ENCODE assay signal across 1 cellular context in the genomic region with DNA sequence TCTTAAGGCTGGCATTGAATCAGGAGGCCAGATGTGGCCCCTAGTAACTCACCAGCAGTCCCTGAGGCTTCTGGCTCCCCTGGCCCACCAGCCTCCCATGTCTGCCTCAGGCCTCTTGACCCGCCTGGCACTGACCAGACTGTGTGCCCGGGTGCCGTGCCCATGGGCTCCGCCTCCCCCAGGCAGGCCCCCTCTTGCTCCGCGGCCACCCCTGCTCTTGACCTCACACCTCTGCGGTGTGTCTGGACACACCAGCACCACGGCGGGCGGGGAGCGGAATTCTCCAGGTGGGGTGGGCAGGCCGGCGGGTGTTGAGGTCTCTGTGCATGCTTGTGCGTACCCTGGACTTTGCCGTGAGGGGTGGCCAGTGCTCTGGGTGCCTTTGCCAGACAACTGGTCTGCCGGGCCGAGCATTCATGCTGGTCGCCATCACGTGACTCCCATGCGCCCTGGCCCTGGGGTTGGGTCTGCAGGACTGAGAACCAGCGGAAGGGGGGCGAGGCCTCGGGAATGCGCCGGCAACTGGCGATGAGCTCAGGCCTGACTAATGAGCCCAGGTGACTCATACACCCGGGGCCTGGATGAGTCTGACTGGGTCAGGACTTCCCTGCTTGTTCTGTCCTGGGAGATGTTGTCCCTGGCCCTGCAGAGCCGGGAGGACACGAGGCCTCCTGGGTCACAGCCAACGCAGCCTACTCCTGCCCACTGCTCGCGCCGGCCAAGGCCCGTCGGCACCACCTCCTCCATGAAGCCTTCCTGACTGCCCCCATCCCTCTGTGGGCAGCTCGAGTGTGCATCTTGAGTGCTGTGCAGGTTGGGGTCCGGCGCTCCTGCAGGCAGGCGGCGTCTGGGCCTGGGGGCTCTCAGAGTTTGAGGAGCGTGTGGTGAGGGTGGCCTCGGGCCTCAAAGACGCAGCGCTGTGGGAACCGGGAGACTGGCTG.
TF ChIP-seq lines count a peak whose summit lies in the region.

No MANE protein-coding gene starts in this region.

TF ChIP-seq in HepG2, 621 proteins besides CTCF, POLR2A, EP300 and RAD21 (continued from another document and continues in another):
- TF ChIP-seq, protein P1, sequence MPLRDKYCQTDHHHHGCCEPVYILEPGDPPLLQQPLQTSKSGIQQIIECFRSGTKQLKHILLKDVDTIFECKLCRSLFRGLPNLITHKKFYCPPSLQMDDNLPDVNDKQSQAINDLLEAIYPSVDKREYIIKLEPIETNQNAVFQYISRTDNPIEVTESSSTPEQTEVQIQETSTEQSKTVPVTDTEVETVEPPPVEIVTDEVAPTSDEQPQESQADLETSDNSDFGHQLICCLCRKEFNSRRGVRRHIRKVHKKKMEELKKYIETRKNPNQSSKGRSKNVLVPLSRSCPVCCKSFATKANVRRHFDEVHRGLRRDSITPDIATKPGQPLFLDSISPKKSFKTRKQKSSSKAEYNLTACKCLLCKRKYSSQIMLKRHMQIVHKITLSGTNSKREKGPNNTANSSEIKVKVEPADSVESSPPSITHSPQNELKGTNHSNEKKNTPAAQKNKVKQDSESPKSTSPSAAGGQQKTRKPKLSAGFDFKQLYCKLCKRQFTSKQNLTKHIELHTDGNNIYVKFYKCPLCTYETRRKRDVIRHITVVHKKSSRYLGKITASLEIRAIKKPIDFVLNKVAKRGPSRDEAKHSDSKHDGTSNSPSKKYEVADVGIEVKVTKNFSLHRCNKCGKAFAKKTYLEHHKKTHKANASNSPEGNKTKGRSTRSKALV (CRISPR knock-in tag; IDR thresholded peaks at IDR 0.05), result peak; percentile 82; the same call in 1 of the 2 replicates
- TF ChIP-seq, protein P2, sequence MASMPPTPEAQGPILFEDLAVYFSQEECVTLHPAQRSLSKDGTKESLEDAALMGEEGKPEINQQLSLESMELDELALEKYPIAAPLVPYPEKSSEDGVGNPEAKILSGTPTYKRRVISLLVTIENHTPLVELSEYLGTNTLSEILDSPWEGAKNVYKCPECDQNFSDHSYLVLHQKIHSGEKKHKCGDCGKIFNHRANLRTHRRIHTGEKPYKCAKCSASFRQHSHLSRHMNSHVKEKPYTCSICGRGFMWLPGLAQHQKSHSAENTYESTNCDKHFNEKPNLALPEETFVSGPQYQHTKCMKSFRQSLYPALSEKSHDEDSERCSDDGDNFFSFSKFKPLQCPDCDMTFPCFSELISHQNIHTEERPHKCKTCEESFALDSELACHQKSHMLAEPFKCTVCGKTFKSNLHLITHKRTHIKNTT (CRISPR knock-in tag; IDR thresholded peaks at IDR 0.05), result no peak
- TF ChIP-seq ZNF224 (CRISPR knock-in tag; IDR thresholded peaks at IDR 0.05) (peak; percentile 74; the same call in 1 of the 2 replicates), ZNF577 (CRISPR knock-in tag; IDR thresholded peaks at IDR 0.05; ENCODE audit: borderline replicate concordance, low read depth) (no peak), ZBTB20 (CRISPR knock-in tag; IDR thresholded peaks at IDR 0.05; ENCODE audit: borderline replicate concordance, low read depth) (peak; percentile 88; the same call in 1 of the 2 replicates), ZNF598 (CRISPR knock-in tag; IDR thresholded peaks at IDR 0.05; ENCODE audit: borderline replicate concordance) (no peak), PHB2 (IDR thresholded peaks at IDR 0.05; ENCODE audit: partially characterized antibody) (no peak), ZNF564 (CRISPR knock-in tag; IDR thresholded peaks at IDR 0.05) (peak; percentile 98), ZNF652 (CRISPR knock-in tag; IDR thresholded peaks at IDR 0.05; ENCODE audit: borderline replicate concordance, low read depth) (no peak), ZNF839 (CRISPR knock-in tag; IDR thresholded peaks at IDR 0.05; ENCODE audit: borderline replicate concordance) (no peak), ZNF292 (CRISPR knock-in tag; IDR thresholded peaks at IDR 0.05; ENCODE audit: borderline replicate concordance, low read depth) (peak; percentile 61; the same call in 1 of the 2 replicates), ZNF879 (CRISPR knock-in tag; IDR thresholded peaks at IDR 0.05) (0 out of 2 replicates have a peak, but pooled peaks have one; percentile 60), PHF20 (CRISPR knock-in tag; IDR thresholded peaks at IDR 0.05) (0 out of 2 replicates have a peak, but pooled peaks have one; percentile 35), ZMYM3 (CRISPR knock-in tag; IDR thresholded peaks at IDR 0.05) (peak; percentile 95), KLF13 (CRISPR knock-in tag; IDR thresholded peaks at IDR 0.05) (no peak), HOXA9 (CRISPR knock-in tag; IDR thresholded peaks at IDR 0.05; ENCODE audit: borderline replicate concordance) (no peak), PITX1 (CRISPR knock-in tag; IDR thresholded peaks at IDR 0.05) (peak; percentile 82), ZFP36 (IDR thresholded peaks at IDR 0.05; ENCODE audit: borderline replicate concordance, low read depth, low read length, partially characterized antibody) (peak; percentile 97), U2AF2 (IDR thresholded peaks at IDR 0.05; ENCODE audit: low read depth, low read length) (no peak), ZNF10 (CRISPR knock-in tag; IDR thresholded peaks at IDR 0.05; ENCODE audit: borderline replicate concordance, low read depth) (no peak), ZNF562 (CRISPR knock-in tag; IDR thresholded peaks at IDR 0.05; ENCODE audit: borderline replicate concordance) (no peak), NFKB2 (CRISPR knock-in tag; IDR thresholded peaks at IDR 0.05; ENCODE audit: borderline replicate concordance) (peak; percentile 96), NFATC3 (CRISPR knock-in tag; IDR thresholded peaks at IDR 0.05) (no peak), GATAD1 (CRISPR knock-in tag; IDR thresholded peaks at IDR 0.05) (peak; percentile 82), EHMT2 (IDR thresholded peaks at IDR 0.05; ENCODE audit: borderline replicate concordance, low read depth, low read length) (no peak), ZFP41 (CRISPR knock-in tag; IDR thresholded peaks at IDR 0.05; ENCODE audit: borderline replicate concordance) (no peak), ZKSCAN1 (IDR thresholded peaks at IDR 0.05; ENCODE audit: low read length) (no peak), TP53 (CRISPR knock-in tag; conservative IDR thresholded peaks at IDR 0.05) (peak; percentile 64; the same call in 1 of the 2 replicates), HMG20A (CRISPR knock-in tag; IDR thresholded peaks at IDR 0.05; ENCODE audit: borderline replicate concordance) (peak; percentile 78; the same call in 1 of the 2 replicates), MEIS2 (CRISPR knock-in tag; IDR thresholded peaks at IDR 0.05) (peak; percentile 94), ZNF501 (CRISPR knock-in tag; IDR thresholded peaks at IDR 0.05) (peak; percentile 57; the same call in 1 of the 2 replicates), SUZ12 (IDR thresholded peaks at IDR 0.05; ENCODE audit: low read depth, low read length) (no peak), TMF1 (CRISPR knock-in tag; IDR thresholded peaks at IDR 0.05; ENCODE audit: low read depth) (no peak), HOXD1 (CRISPR knock-in tag; IDR thresholded peaks at IDR 0.05) (0 out of 2 replicates have a peak, but pooled peaks have one; percentile 51), RARG (CRISPR knock-in tag; IDR thresholded peaks at IDR 0.05; ENCODE audit: low read depth) (no peak), BRCA1 (CRISPR knock-in tag; IDR thresholded peaks at IDR 0.05) (peak; percentile 95), ZFX (CRISPR knock-in tag; IDR thresholded peaks at IDR 0.05; ENCODE audit: low read depth) (peak; percentile 94)
- TF ChIP-seq, protein P3, sequence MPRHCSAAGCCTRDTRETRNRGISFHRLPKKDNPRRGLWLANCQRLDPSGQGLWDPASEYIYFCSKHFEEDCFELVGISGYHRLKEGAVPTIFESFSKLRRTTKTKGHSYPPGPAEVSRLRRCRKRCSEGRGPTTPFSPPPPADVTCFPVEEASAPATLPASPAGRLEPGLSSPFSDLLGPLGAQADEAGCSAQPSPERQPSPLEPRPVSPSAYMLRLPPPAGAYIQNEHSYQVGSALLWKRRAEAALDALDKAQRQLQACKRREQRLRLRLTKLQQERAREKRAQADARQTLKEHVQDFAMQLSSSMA (CRISPR knock-in tag; IDR thresholded peaks at IDR 0.05), result peak; percentile 93; the same call in 1 of the 2 replicates
- TF ChIP-seq, protein P4, sequence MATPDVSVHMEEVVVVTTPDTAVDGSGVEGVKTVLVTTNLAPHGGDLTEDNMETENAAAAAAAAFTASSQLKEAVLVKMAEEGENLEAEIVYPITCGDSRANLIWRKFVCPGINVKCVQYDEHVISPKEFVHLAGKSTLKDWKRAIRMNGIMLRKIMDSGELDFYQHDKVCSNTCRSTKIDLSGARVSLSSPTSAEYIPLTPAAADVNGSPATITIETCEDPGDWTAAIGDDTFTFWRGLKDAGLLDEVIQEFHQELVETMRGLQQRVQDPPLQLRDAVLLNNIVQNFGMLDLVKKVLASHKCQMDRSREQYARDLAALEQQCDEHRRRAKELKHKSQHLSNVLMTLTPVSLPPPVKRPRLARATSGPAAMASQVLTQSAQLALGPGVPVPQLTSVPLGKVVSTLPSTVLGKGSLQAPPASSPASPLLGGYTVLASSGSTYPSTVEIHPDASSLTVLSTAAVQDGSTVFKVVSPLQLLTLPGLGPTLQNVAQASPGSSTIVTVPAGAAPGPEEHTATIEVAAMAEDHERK (CRISPR knock-in tag; IDR thresholded peaks at IDR 0.05; ENCODE audit: low read depth), result no peak
- TF ChIP-seq, protein P5, sequence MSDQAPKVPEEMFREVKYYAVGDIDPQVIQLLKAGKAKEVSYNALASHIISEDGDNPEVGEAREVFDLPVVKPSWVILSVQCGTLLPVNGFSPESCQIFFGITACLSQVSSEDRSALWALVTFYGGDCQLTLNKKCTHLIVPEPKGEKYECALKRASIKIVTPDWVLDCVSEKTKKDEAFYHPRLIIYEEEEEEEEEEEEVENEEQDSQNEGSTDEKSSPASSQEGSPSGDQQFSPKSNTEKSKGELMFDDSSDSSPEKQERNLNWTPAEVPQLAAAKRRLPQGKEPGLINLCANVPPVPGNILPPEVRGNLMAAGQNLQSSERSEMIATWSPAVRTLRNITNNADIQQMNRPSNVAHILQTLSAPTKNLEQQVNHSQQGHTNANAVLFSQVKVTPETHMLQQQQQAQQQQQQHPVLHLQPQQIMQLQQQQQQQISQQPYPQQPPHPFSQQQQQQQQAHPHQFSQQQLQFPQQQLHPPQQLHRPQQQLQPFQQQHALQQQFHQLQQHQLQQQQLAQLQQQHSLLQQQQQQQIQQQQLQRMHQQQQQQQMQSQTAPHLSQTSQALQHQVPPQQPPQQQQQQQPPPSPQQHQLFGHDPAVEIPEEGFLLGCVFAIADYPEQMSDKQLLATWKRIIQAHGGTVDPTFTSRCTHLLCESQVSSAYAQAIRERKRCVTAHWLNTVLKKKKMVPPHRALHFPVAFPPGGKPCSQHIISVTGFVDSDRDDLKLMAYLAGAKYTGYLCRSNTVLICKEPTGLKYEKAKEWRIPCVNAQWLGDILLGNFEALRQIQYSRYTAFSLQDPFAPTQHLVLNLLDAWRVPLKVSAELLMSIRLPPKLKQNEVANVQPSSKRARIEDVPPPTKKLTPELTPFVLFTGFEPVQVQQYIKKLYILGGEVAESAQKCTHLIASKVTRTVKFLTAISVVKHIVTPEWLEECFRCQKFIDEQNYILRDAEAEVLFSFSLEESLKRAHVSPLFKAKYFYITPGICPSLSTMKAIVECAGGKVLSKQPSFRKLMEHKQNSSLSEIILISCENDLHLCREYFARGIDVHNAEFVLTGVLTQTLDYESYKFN (CRISPR knock-in tag; conservative IDR thresholded peaks at IDR 0.05), result peak; percentile 90
- TF ChIP-seq, protein P6, sequence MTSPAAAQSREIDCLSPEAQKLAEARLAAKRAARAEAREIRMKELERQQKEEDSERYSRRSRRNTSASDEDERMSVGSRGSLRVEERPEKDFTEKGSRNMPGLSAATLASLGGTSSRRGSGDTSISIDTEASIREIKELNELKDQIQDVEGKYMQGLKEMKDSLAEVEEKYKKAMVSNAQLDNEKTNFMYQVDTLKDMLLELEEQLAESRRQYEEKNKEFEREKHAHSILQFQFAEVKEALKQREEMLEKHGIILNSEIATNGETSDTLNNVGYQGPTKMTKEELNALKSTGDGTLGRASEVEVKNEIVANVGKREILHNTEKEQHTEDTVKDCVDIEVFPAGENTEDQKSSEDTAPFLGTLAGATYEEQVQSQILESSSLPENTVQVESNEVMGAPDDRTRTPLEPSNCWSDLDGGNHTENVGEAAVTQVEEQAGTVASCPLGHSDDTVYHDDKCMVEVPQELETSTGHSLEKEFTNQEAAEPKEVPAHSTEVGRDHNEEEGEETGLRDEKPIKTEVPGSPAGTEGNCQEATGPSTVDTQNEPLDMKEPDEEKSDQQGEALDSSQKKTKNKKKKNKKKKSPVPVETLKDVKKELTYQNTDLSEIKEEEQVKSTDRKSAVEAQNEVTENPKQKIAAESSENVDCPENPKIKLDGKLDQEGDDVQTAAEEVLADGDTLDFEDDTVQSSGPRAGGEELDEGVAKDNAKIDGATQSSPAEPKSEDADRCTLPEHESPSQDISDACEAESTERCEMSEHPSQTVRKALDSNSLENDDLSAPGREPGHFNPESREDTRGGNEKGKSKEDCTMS (CRISPR knock-in tag; conservative IDR thresholded peaks at IDR 0.05), result no peak
- TF ChIP-seq, protein P7, sequence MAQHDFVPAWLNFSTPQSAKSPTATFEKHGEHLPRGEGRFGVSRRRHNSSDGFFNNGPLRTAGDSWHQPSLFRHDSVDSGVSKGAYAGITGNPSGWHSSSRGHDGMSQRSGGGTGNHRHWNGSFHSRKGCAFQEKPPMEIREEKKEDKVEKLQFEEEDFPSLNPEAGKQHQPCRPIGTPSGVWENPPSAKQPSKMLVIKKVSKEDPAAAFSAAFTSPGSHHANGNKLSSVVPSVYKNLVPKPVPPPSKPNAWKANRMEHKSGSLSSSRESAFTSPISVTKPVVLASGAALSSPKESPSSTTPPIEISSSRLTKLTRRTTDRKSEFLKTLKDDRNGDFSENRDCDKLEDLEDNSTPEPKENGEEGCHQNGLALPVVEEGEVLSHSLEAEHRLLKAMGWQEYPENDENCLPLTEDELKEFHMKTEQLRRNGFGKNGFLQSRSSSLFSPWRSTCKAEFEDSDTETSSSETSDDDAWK (CRISPR knock-in tag; IDR thresholded peaks at IDR 0.05), result no peak
- TF ChIP-seq, protein P8, sequence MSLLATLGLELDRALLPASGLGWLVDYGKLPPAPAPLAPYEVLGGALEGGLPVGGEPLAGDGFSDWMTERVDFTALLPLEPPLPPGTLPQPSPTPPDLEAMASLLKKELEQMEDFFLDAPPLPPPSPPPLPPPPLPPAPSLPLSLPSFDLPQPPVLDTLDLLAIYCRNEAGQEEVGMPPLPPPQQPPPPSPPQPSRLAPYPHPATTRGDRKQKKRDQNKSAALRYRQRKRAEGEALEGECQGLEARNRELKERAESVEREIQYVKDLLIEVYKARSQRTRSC (CRISPR knock-in tag; IDR thresholded peaks at IDR 0.05; ENCODE audit: low read depth), result no peak
- TF ChIP-seq, protein P9, sequence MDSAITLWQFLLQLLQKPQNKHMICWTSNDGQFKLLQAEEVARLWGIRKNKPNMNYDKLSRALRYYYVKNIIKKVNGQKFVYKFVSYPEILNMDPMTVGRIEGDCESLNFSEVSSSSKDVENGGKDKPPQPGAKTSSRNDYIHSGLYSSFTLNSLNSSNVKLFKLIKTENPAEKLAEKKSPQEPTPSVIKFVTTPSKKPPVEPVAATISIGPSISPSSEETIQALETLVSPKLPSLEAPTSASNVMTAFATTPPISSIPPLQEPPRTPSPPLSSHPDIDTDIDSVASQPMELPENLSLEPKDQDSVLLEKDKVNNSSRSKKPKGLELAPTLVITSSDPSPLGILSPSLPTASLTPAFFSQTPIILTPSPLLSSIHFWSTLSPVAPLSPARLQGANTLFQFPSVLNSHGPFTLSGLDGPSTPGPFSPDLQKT (CRISPR knock-in tag; IDR thresholded peaks at IDR 0.05; ENCODE audit: borderline replicate concordance), result no peak
